In the genomic region with DNA sequence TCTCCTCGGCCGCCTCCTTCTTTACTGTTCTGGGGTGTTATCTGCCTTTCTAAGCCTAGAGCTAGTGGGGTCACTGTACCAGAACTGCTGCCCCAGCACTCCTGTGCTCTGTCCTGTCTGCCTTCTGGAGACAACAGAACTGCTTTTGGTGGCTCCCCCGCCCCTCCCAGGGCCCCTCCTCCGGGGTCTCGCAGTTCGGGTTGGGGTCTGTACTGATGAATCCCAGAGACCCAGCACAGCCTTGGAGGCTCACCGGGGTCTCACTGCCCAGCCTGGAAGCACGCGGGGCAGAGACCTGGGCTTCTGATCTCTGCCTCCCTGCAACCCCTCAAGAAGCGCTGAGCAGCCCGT, we compare ENCODE assay signal across 9 cellular contexts. TPM values are rescaled to one million over a fixed set of nuclear protein-coding genes. Genes with fewer than 3 reads are reported as not detected.
A peak's percentile ranks its signal among the peaks of the same experiment; 100 is the strongest.
DNase-seq lines count a peak whose midpoint lies in the region; ATAC-seq and TF ChIP-seq lines count a peak whose summit lies in the region.
"Had no signal": no experiment of that assay in that cellular context is flagged by ENCODE, and none has a peak within 500 bp of the region (broad histone marks: within the 10 kb centered on the region; RNA-seq: fewer than 3 reads in every experiment).

No MANE protein-coding gene starts in this region.

- H3K4me1 Mint-ChIP-seq in natural killer cell = peaks cover 8 to 13% of the 10 kb centered on the region in 2 donors

- peak overlapping the region; percentile 52 for H3K4me3 ChIP-seq in AG04450 (ENCODE audit: low read depth, low read length)
- H3K4me3 ChIP-seq in Karpas-422 (ENCODE audit: low read length) = peak overlapping the region; percentile 43; the same call in 1 of the 2 replicates
- H3K4me3 ChIP-seq in coronary artery = peak overlapping the region; percentile 69

- 0 out of 2 replicates have a peak overlapping the region, but pooled peaks have one; percentile 38 for H3K9ac ChIP-seq in Karpas-422 (ENCODE audit: low read length)

- H3K9me3 Mint-ChIP-seq in natural killer cell = no peaks in the 10 kb centered on the region

- ATAC-seq in natural killer cell (no peak), GM19023 (IDR thresholded peaks at IDR 0.05; ENCODE audit: unreplicated experiment) (no peak)

- no peak for DNase-seq in AG04450 (ENCODE audit: low read depth, low spot score)
- no peak for DNase-seq in Karpas-422
- DNase-seq in coronary artery (ENCODE audit: low spot score) = no peak
- no peak for DNase-seq in natural killer cell
- DNase-seq in NCI-H524 (lab: John Stamatoyannopoulos, UW) = no peak
- no peak for DNase-seq in stimulated activated CD4-positive, alpha-beta T cell treated with anti-CD3 and anti-CD28 coated beads, Interleukin-15, amount 100 ng/mL, for 24 hours
- DNase-seq in SW480 (ENCODE audit: low spot score) = no peak

- peaks cover 0 to 7% of the 10 kb centered on the region in 2 donors for H3K27me3 Mint-ChIP-seq in natural killer cell (ENCODE audit: low read depth in 2 of 2)

- no peak for TF ChIP-seq CTCF in AG04450 (IDR thresholded peaks at IDR 0.05; ENCODE audit: low read depth, low read length)
- no peak for TF ChIP-seq CTCF in coronary artery (IDR thresholded peaks at IDR 0.05)
- TF ChIP-seq CTCF in natural killer cell (IDR thresholded peaks at IDR 0.05) = no peak

- H3K27me3 ChIP-seq in AG04450 (ENCODE audit: control insufficient read depth, insufficient read depth, low read length) (peaks cover 12% of the 10 kb centered on the region), Karpas-422 (ENCODE audit: low read length) (no peaks in the 10 kb centered on the region)

- H3K4me1 ChIP-seq in Karpas-422 (ENCODE audit: low read length) = peaks cover 4% of the 10 kb centered on the region; the same call in 1 of the 2 replicates

- H3K4me3 Mint-ChIP-seq in natural killer cell = peak overlapping the region; percentile 61

- H3K9me3 ChIP-seq in AG04450 (ENCODE audit: control insufficient read depth, insufficient read depth, low read length) (no peaks in the 10 kb centered on the region), Karpas-422 (ENCODE audit: low read length) (no peaks in the 10 kb centered on the region)

- POLR2A ChIA-PET in AG04450 (lab: Yijun Ruan, JAX) = no interaction called here

- no peak overlapping the region for H2AFZ ChIP-seq in Karpas-422 (ENCODE audit: low read length)

- peak overlapping the region in 1 of 2 donors; percentile 60 for H3K27ac Mint-ChIP-seq in natural killer cell

- H3K27ac ChIP-seq in AG04450 (ENCODE audit: low read depth, low read length) (no peak overlapping the region), Karpas-422 (ENCODE audit: low read length) (no peak overlapping the region), coronary artery (peak overlapping the region in 1 of 2 donors; percentile 6)

- H3K36me3 ChIP-seq in Karpas-422 (ENCODE audit: insufficient read depth, low read length) = no peaks in the 10 kb centered on the region

- no peaks in the 10 kb centered on the region for H3K9me2 ChIP-seq in Karpas-422 (replicated peaks; ENCODE audit: insufficient read depth, low read length)

- no peaks in the 10 kb centered on the region for H4K20me1 ChIP-seq in Karpas-422 (ENCODE audit: insufficient read depth, low read depth, low read length)

- intact Hi-C loops in natural killer cell (cut with micrococcal nuclease) = loop anchor here (1.0 kb wide), 4 partner anchors 105 to 502 kb away; partner anchors contain the start of gene SNRPE

- no peaks in the 10 kb centered on the region for H3K79me2 ChIP-seq in Karpas-422 (ENCODE audit: low read length)

- CTCF ChIA-PET in AG04450 (lab: Charles Lee) = interaction anchor here (0.6 to 8.0 kb wide), 58 partner anchors 8 to 514 kb away, joined by 3 to 212 read pairs (median 6); partner anchors contain the start of genes ETNK2, GOLT1A and REN

- H3K4me2 ChIP-seq in Karpas-422 (ENCODE audit: low read depth, low read length, poor library complexity, severe bottlenecking) = peak overlapping the region; percentile 47

- no peaks in the 10 kb centered on the region for H3K36me3 Mint-ChIP-seq in natural killer cell

RNA-seq across cellular contexts. Expression of gene PLEKHA6, which starts 3.2 kb away (rescaled TPM):
- 6.8 and 7.7 TPM in 2 replicates for polyA plus RNA-seq in AG04450 (2011; rRNA removed)
- polyA minus RNA-seq in AG04450 (2011; rRNA and poly(A)+ RNA removed) = 6.6 and 6.9 TPM in 2 replicates
- 0.30 TPM in 1 of 2 replicates, not detected in the other for total RNA-seq in Karpas-422 (2014; rRNA removed; shearing (Covaris generic); ENCODE audit: low replicate concordance)
- under 1 TPM; 0.10 to 0.43 (median 0.16) TPM for total RNA-seq in natural killer cell
- total RNA-seq: G401 had no signal

RNA-seq across cellular contexts. Expression of gene PPP1R15B, which starts 48.7 kb away (rescaled TPM):
- polyA plus RNA-seq in AG04450 (2011; rRNA removed) = 25.4 and 28.4 TPM in 2 replicates
- 40.7 and 41.5 TPM in 2 replicates for polyA minus RNA-seq in AG04450 (2011; rRNA and poly(A)+ RNA removed)
- 34.7 and 53.5 TPM in 2 replicates for total RNA-seq in Karpas-422 (2014; rRNA removed; shearing (Covaris generic); ENCODE audit: low replicate concordance)
- total RNA-seq in natural killer cell = 100 to 1,000 TPM; 174 to 236 (median 222) TPM
